ENCODE assay signal across 1 cellular context in genomic region chr1:37478890-37479254, GRCh38.
TF ChIP-seq lines count a peak whose summit lies in the region.

No MANE protein-coding gene starts in this region.

TF ChIP-seq in SK-N-SH, 30 proteins besides CTCF, POLR2A, EP300 and RAD21 (continued from another document):
- TF ChIP-seq REST (IDR thresholded peaks at IDR 0.05; ENCODE audit: low read depth, low read length) (no peak), USF2 (IDR thresholded peaks at IDR 0.05; ENCODE audit: borderline replicate concordance, low read depth, low read length) (no peak), SMC3 (IDR thresholded peaks at IDR 0.05; ENCODE audit: low read depth, low read length) (no peak), NFIC (IDR thresholded peaks at IDR 0.05; ENCODE audit: borderline replicate concordance) (no peak), MEF2A (IDR thresholded peaks at IDR 0.05; ENCODE audit: borderline replicate concordance, low read depth) (no peak), JUND (IDR thresholded peaks at IDR 0.05) (no peak), ELF1 (IDR thresholded peaks at IDR 0.05) (no peak), FOSL2 (IDR thresholded peaks at IDR 0.05; ENCODE audit: borderline replicate concordance, low read depth) (no peak), USF1 (IDR thresholded peaks at IDR 0.05; ENCODE audit: borderline replicate concordance, low read depth) (no peak), NRF1 (IDR thresholded peaks at IDR 0.05; ENCODE audit: low read depth, low read length) (no peak), RXRA (IDR thresholded peaks at IDR 0.05; ENCODE audit: borderline replicate concordance, low read depth) (no peak), CHD2 (IDR thresholded peaks at IDR 0.05; ENCODE audit: low read length, partially characterized antibody) (no peak), MXI1 (IDR thresholded peaks at IDR 0.05; ENCODE audit: low read depth, low read length) (no peak), RFX5 (IDR thresholded peaks at IDR 0.05; ENCODE audit: low read length) (no peak), FOXJ3 (CRISPR knock-in tag; IDR thresholded peaks at IDR 0.05) (no peak)
